Comparison of ENCODE assay signal across 21 cellular contexts in genomic region chr2:240812301-240812680, GRCh38. TPM values are rescaled to one million over a fixed set of nuclear protein-coding genes. Genes with fewer than 3 reads are reported as not detected.
"Had no signal": no experiment of that assay in that cellular context is flagged by ENCODE, and none has a peak within 500 bp of the region (broad histone marks: within the 10 kb centered on the region; RNA-seq: fewer than 3 reads in every experiment).

No MANE protein-coding gene starts in this region.

- H3K4me3 ChIP-seq: colonic mucosa, dorsolateral prefrontal cortex, esophagus squamous epithelium, gastrocnemius medialis had no signal

- H3K36me3 ChIP-seq: colonic mucosa, esophagus squamous epithelium, gastrocnemius medialis had no signal

- ATAC-seq: effector memory CD8-positive, alpha-beta T cell; gastrocnemius medialis; left ventricle myocardium superior had no signal

- DNase-seq: activated CD4-positive, CD25-positive, alpha-beta regulatory T cell treated with anti-CD3 and anti-CD28 coated beads, Interleukin-2, amount 50 U/mL, for 72 hours; activated naive CD4-positive, alpha-beta T cell treated with anti-CD3 and anti-CD28 coated beads for 36 hours; amygdala; colonic mucosa; effector memory CD8-positive, alpha-beta T cell; esophagus squamous epithelium; gastrocnemius medialis; hypothalamus; nephron progenitor cell; stimulated activated CD4-positive, alpha-beta T cell treated with anti-CD3 and anti-CD28 coated beads, Interleukin-4, amount 100 ng/mL, for 24 hours; stimulated activated naive CD4-positive, alpha-beta T cell treated with Interleukin-2 at 50 U/mL for 16 hours had no signal

- H3K4me3 Mint-ChIP-seq: activated naive CD4-positive, alpha-beta T cell treated with anti-CD3 and anti-CD28 coated beads for 36 hours; activated T-cell treated with anti-CD3 and anti-CD28 coated beads, Interleukin-2, amount 50 U/mL, for 24 hours; effector memory CD8-positive, alpha-beta T cell; nephron progenitor cell had no signal

- H3K9me3 ChIP-seq: colonic mucosa, gastrocnemius medialis had no signal

- H3K4me1 ChIP-seq: colonic mucosa, esophagus squamous epithelium, gastrocnemius medialis had no signal

- H3K27me3 ChIP-seq: colonic mucosa, dorsolateral prefrontal cortex had no signal

- H3K4me1 Mint-ChIP-seq: nephron progenitor cell had no signal

- H3K27ac ChIP-seq: colonic mucosa, esophagus squamous epithelium, gastrocnemius medialis, VCaP had no signal

- H3K9me3 Mint-ChIP-seq: activated T-cell treated with anti-CD3 and anti-CD28 coated beads, Interleukin-2, amount 50 U/mL, for 24 hours had no signal

- H3K27ac Mint-ChIP-seq: activated naive CD4-positive, alpha-beta T cell treated with anti-CD3 and anti-CD28 coated beads for 36 hours; activated T-cell treated with anti-CD3 and anti-CD28 coated beads, Interleukin-2, amount 50 U/mL, for 24 hours; activated T-helper 2 cell treated with anti-CD3 and anti-CD28 coated beads, Interferon-gamma antibody, Interleukin-2, Interleukin-4, amounts not matched to agents 10 μg/mL and 5 μg/mL and 100 μg/mL, durations not matched to agents 14 hours and 24 hours and 36 hours; effector memory CD8-positive, alpha-beta T cell; nephron progenitor cell had no signal

RNA-seq across cellular contexts. Expression of gene KIF1A, which starts 7.7 kb away (rescaled TPM):
- total RNA-seq: bronchial epithelial cell, mononuclear cell, subcutaneous adipose tissue had no signal

RNA-seq across cellular contexts. Expression of gene AGXT, which starts 56.3 kb away (rescaled TPM):
- total RNA-seq: activated naive CD4-positive, alpha-beta T cell treated with anti-CD3 and anti-CD28 coated beads for 36 hours; activated T-helper 2 cell treated with anti-CD3 and anti-CD28 coated beads, Interferon-gamma antibody, Interleukin-2, Interleukin-4, amounts not matched to agents 10 μg/mL and 5 μg/mL and 100 μg/mL, durations not matched to agents 14 hours and 24 hours and 36 hours; bronchial epithelial cell; esophagus squamous epithelium; mononuclear cell; T-helper 2 cell treated with Interferon-gamma antibody and Interleukin-4, amounts not matched to agents 100 ng/mL and 5 ng/mL, for 36 hours; urinary bladder had no signal
